ENCODE assay signal across 16 cellular contexts in the genomic region with DNA sequence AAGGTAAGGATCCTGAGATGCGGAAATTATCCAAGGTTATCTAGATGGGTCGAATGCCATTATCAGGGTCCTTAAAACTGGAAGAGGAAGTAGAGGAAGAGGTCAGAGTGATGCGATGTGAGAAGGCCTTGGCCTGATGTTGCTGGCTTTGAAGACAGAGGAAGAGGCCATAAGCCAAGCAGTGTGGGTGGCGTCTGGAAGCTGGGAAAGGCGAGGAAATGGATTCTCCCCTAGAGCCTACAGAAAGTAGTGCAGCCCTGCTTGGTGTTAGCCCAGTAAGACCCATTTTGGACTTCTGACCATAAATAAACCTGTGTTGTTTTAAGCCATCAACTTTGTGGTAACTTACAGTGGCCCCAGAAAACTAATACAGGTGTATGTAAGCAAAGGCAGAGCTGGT. TPM values are rescaled to one million over a fixed set of nuclear protein-coding genes. Genes with fewer than 3 reads are reported as not detected.
A peak's percentile ranks its signal among the peaks of the same experiment; 100 is the strongest.
DNase-seq lines count a peak whose midpoint lies in the region; ATAC-seq, FAIRE-seq and TF ChIP-seq lines count a peak whose summit lies in the region.
"Had no signal": no experiment of that assay in that cellular context is flagged by ENCODE, and none has a peak within 500 bp of the region (broad histone marks: within the 10 kb centered on the region; RNA-seq: fewer than 3 reads in every experiment).

No MANE protein-coding gene starts in this region.

- peaks cover 20% of the 10 kb centered on the region for H3K4me1 ChIP-seq in OCI-LY1 (ENCODE audit: insufficient read depth, low read length, severe bottlenecking)

- POLR2A ChIA-PET in activated CD8-positive, alpha-beta T cell treated with anti-CD3 and anti-CD28 coated beads for 36 hours (lab: Charles Lee): interaction anchor here (1.0 kb wide), 1 partner anchor 114 kb away, joined by 5 read pairs; no protein-coding TSS in a partner anchor
- POLR2A ChIA-PET in activated CD8-positive, alpha-beta T cell treated with anti-CD3 and anti-CD28 coated beads, Interleukin-2, amount 10 ng/mL, durations not matched to agents 7 days and 5 days (lab: Charles Lee): no interaction called here
- POLR2A ChIA-PET in naive thymus-derived CD8-positive, alpha-beta T cell (lab: Charles Lee): no interaction called here

- H3K27me3 Mint-ChIP-seq in activated CD8-positive, alpha-beta T cell treated with anti-CD3 and anti-CD28 coated beads for 36 hours: peaks cover 5% of the 10 kb centered on the region
- peaks cover 11% of the 10 kb centered on the region for H3K27me3 Mint-ChIP-seq in activated CD8-positive, alpha-beta T cell treated with anti-CD3 and anti-CD28 coated beads, Interleukin-2, amount 10 ng/mL, durations not matched to agents 7 days and 5 days (ENCODE audit: low read depth)
- no peaks in the 10 kb centered on the region for H3K27me3 Mint-ChIP-seq in dendritic cell treated with granulocyte-macrophage colony-stimulating factor and Interleukin-4, amounts not matched to agents 40 ng/mL and 50 ng/mL, for 4 days
- H3K27me3 Mint-ChIP-seq in osteocyte (ENCODE audit: unreplicated experiment): no peaks in the 10 kb centered on the region
- peaks cover 0 to 61% (median 11%) of the 10 kb centered on the region in 5 donors for H3K27me3 Mint-ChIP-seq in naive thymus-derived CD8-positive, alpha-beta T cell

- H3K27ac Mint-ChIP-seq in activated CD8-positive, alpha-beta T cell treated with anti-CD3 and anti-CD28 coated beads for 36 hours: no peak overlapping the region
- H3K27ac Mint-ChIP-seq in activated CD8-positive, alpha-beta T cell treated with anti-CD3 and anti-CD28 coated beads, Interleukin-2, amount 10 ng/mL, durations not matched to agents 7 days and 5 days: no peak overlapping the region
- peak overlapping the region; percentile 90 for H3K27ac Mint-ChIP-seq in dendritic cell treated with granulocyte-macrophage colony-stimulating factor and Interleukin-4, amounts not matched to agents 40 ng/mL and 50 ng/mL, for 4 days
- peak overlapping the region; percentile 57 for H3K27ac Mint-ChIP-seq in osteocyte (ENCODE audit: unreplicated experiment)
- H3K27ac Mint-ChIP-seq in naive thymus-derived CD8-positive, alpha-beta T cell: no peak overlapping the region

- H2AFZ ChIP-seq in OCI-LY1 (ENCODE audit: low read length): no peak overlapping the region

- no peak for FAIRE-seq in D721Med (lab: Jason Lieb, UNC)

- H3K9me3 ChIP-seq in OCI-LY1 (ENCODE audit: low read length): no peaks in the 10 kb centered on the region

- DNase-seq in activated CD8-positive, alpha-beta T cell treated with anti-CD3 and anti-CD28 coated beads for 36 hours: no peak
- no peak for DNase-seq in activated CD8-positive, alpha-beta T cell treated with anti-CD3 and anti-CD28 coated beads, Interleukin-2, amount 10 ng/mL, durations not matched to agents 7 days and 5 days
- no peak for DNase-seq in osteocyte (ENCODE audit: extremely low spot score, unreplicated experiment)
- DNase-seq in naive thymus-derived CD8-positive, alpha-beta T cell: no peak
- DNase-seq in D721Med (ENCODE audit: insufficient read length, low spot score): no peak
- no peak for DNase-seq in glomerular visceral epithelial cell (ENCODE audit: extremely low spot score)
- DNase-seq: activated CD4-positive, alpha-beta T cell treated with anti-CD3 and anti-CD28 coated beads for 48 hours; AML-193; HCEC 1CT; naive thymus-derived CD4-positive, alpha-beta T cell; NCI-H2171 treated with DMSO at 0.1 percent for 48 hours; stomach had no signal

- no peak for ATAC-seq in activated CD8-positive, alpha-beta T cell treated with anti-CD3 and anti-CD28 coated beads for 36 hours
- ATAC-seq in activated CD8-positive, alpha-beta T cell treated with anti-CD3 and anti-CD28 coated beads, Interleukin-2, amount 10 ng/mL, durations not matched to agents 7 days and 5 days: no peak
- no peak for ATAC-seq in naive thymus-derived CD8-positive, alpha-beta T cell
- ATAC-seq: naive thymus-derived CD4-positive, alpha-beta T cell had no signal

- no peaks in the 10 kb centered on the region for H3K27me3 ChIP-seq in OCI-LY1 (ENCODE audit: insufficient read depth, low read length)
- H3K27me3 ChIP-seq: stomach had no signal

- H3K36me3 Mint-ChIP-seq in activated CD8-positive, alpha-beta T cell treated with anti-CD3 and anti-CD28 coated beads for 36 hours (ENCODE audit: low read depth): peaks cover 23% of the 10 kb centered on the region
- H3K36me3 Mint-ChIP-seq in activated CD8-positive, alpha-beta T cell treated with anti-CD3 and anti-CD28 coated beads, Interleukin-2, amount 10 ng/mL, durations not matched to agents 7 days and 5 days (ENCODE audit: low read depth): peaks cover 13% of the 10 kb centered on the region
- peaks cover 62% of the 10 kb centered on the region for H3K36me3 Mint-ChIP-seq in dendritic cell treated with granulocyte-macrophage colony-stimulating factor and Interleukin-4, amounts not matched to agents 40 ng/mL and 50 ng/mL, for 4 days (ENCODE audit: low read depth)
- H3K36me3 Mint-ChIP-seq in osteocyte (ENCODE audit: unreplicated experiment): peaks cover 30% of the 10 kb centered on the region
- H3K36me3 Mint-ChIP-seq in naive thymus-derived CD8-positive, alpha-beta T cell: peaks cover 0 to 4% (median 0%) of the 10 kb centered on the region in 3 donors

- intact Hi-C loops in activated CD8-positive, alpha-beta T cell treated with anti-CD3 and anti-CD28 coated beads for 36 hours (cut with micrococcal nuclease): no loop called here
- intact Hi-C loops in dendritic cell treated with granulocyte-macrophage colony-stimulating factor and Interleukin-4, amounts not matched to agents 40 ng/mL and 50 ng/mL, for 4 days (cut with micrococcal nuclease): loop anchor here (5.0 kb wide), 2 partner anchors 86 to 181 kb away; partner anchors contain the start of gene FAM110A

- H3K9me2 ChIP-seq in OCI-LY1 (ENCODE audit: low read depth, low read length): no peaks in the 10 kb centered on the region

- H3K79me2 ChIP-seq in OCI-LY1 (ENCODE audit: insufficient read depth, low read length): peaks cover 9% of the 10 kb centered on the region; the same call in 1 of the 2 replicates

- no peak overlapping the region for H3K4me3 ChIP-seq in OCI-LY1 (ENCODE audit: low read depth, low read length, poor library complexity, severe bottlenecking)

- H3K4me1 Mint-ChIP-seq in activated CD8-positive, alpha-beta T cell treated with anti-CD3 and anti-CD28 coated beads for 36 hours (ENCODE audit: low read depth): peaks cover 18% of the 10 kb centered on the region
- peaks cover 18% of the 10 kb centered on the region for H3K4me1 Mint-ChIP-seq in activated CD8-positive, alpha-beta T cell treated with anti-CD3 and anti-CD28 coated beads, Interleukin-2, amount 10 ng/mL, durations not matched to agents 7 days and 5 days (ENCODE audit: low read depth)
- peaks cover 84% of the 10 kb centered on the region for H3K4me1 Mint-ChIP-seq in dendritic cell treated with granulocyte-macrophage colony-stimulating factor and Interleukin-4, amounts not matched to agents 40 ng/mL and 50 ng/mL, for 4 days (ENCODE audit: low read depth)
- H3K4me1 Mint-ChIP-seq in osteocyte (ENCODE audit: unreplicated experiment): peaks cover 23% of the 10 kb centered on the region
- H3K4me1 Mint-ChIP-seq in naive thymus-derived CD8-positive, alpha-beta T cell: peaks cover 0 to 26% (median 12%) of the 10 kb centered on the region in 4 donors

- CTCF ChIA-PET in activated CD8-positive, alpha-beta T cell treated with anti-CD3 and anti-CD28 coated beads for 36 hours (lab: Charles Lee): interaction anchor here (2.4 kb wide), 1 partner anchor 17 kb away, joined by 8 read pairs; no protein-coding TSS in a partner anchor
- CTCF ChIA-PET in activated CD8-positive, alpha-beta T cell treated with anti-CD3 and anti-CD28 coated beads, Interleukin-2, amount 10 ng/mL, durations not matched to agents 7 days and 5 days (lab: Charles Lee): interaction anchor here (1.1 kb wide), 1 partner anchor 107 kb away, joined by 3 read pairs; the partner anchor contains the start of gene CSNK2A1

- no peaks in the 10 kb centered on the region for H3F3A ChIP-seq in OCI-LY1 (ENCODE audit: insufficient read depth, low read length)

- H3K36me3 ChIP-seq in OCI-LY1 (ENCODE audit: insufficient read depth, low read length): peaks cover 40% of the 10 kb centered on the region

- no peak overlapping the region for H3K9ac ChIP-seq in OCI-LY1 (ENCODE audit: low read length)

- H3K4me2 ChIP-seq in OCI-LY1 (ENCODE audit: low read length): peak overlapping the region; percentile 88; the same call in 1 of the 2 replicates

- peak overlapping the region; percentile 77 for H3K4me3 Mint-ChIP-seq in activated CD8-positive, alpha-beta T cell treated with anti-CD3 and anti-CD28 coated beads for 36 hours
- no peak overlapping the region for H3K4me3 Mint-ChIP-seq in activated CD8-positive, alpha-beta T cell treated with anti-CD3 and anti-CD28 coated beads, Interleukin-2, amount 10 ng/mL, durations not matched to agents 7 days and 5 days
- peak overlapping the region; percentile 88 for H3K4me3 Mint-ChIP-seq in dendritic cell treated with granulocyte-macrophage colony-stimulating factor and Interleukin-4, amounts not matched to agents 40 ng/mL and 50 ng/mL, for 4 days
- peak overlapping the region; percentile 75 for H3K4me3 Mint-ChIP-seq in osteocyte (ENCODE audit: unreplicated experiment)
- H3K4me3 Mint-ChIP-seq in naive thymus-derived CD8-positive, alpha-beta T cell: peak overlapping the region in 4 of 10 donors; percentile 14 to 82 (median 50)

- no peaks in the 10 kb centered on the region for H3K9me3 Mint-ChIP-seq in activated CD8-positive, alpha-beta T cell treated with anti-CD3 and anti-CD28 coated beads for 36 hours
- no peaks in the 10 kb centered on the region for H3K9me3 Mint-ChIP-seq in activated CD8-positive, alpha-beta T cell treated with anti-CD3 and anti-CD28 coated beads, Interleukin-2, amount 10 ng/mL, durations not matched to agents 7 days and 5 days (ENCODE audit: insufficient read depth)
- no peaks in the 10 kb centered on the region for H3K9me3 Mint-ChIP-seq in dendritic cell treated with granulocyte-macrophage colony-stimulating factor and Interleukin-4, amounts not matched to agents 40 ng/mL and 50 ng/mL, for 4 days
- no peaks in the 10 kb centered on the region for H3K9me3 Mint-ChIP-seq in osteocyte (ENCODE audit: unreplicated experiment)
- H3K9me3 Mint-ChIP-seq in naive thymus-derived CD8-positive, alpha-beta T cell: no peaks in the 10 kb centered on the region

- H3K27ac ChIP-seq in OCI-LY1 (ENCODE audit: low read depth, low read length, poor library complexity, severe bottlenecking): no peak overlapping the region

- H4K20me1 ChIP-seq in OCI-LY1 (ENCODE audit: insufficient read depth, low read length): no peaks in the 10 kb centered on the region

- TF ChIP-seq CTCF in activated CD8-positive, alpha-beta T cell treated with anti-CD3 and anti-CD28 coated beads for 36 hours (IDR thresholded peaks at IDR 0.05): no peak
- no peak for TF ChIP-seq CTCF in OCI-LY1 (IDR thresholded peaks at IDR 0.05; ENCODE audit: low read length)
- TF ChIP-seq CTCF in osteocyte (IDR thresholded peaks at IDR 0.05): peak; percentile 10
- no peak for TF ChIP-seq CTCF in D721Med (IDR thresholded peaks at IDR 0.05; ENCODE audit: insufficient read depth, missing control alignments)

RNA-seq across cellular contexts. Expression of gene SRXN1, which starts 2.0 kb away (rescaled TPM):
- total RNA-seq in activated CD8-positive, alpha-beta T cell treated with anti-CD3 and anti-CD28 coated beads for 36 hours: 1 to 10 TPM; 9.4 to 9.8 TPM
- total RNA-seq in activated CD8-positive, alpha-beta T cell treated with anti-CD3 and anti-CD28 coated beads, Interleukin-2, amount 10 ng/mL, durations not matched to agents 7 days and 5 days: 1 to 10 TPM; 8.9 to 9.3 TPM
- total RNA-seq in osteocyte: 12.7 and 14.3 TPM in 2 replicates
- 1 to 10 TPM; 2.4 to 2.6 TPM for total RNA-seq in naive thymus-derived CD8-positive, alpha-beta T cell
- polyA plus RNA-seq in naive thymus-derived CD8-positive, alpha-beta T cell: 10 to 100 TPM in 1 of 3 donors, under 1 TPM in 2; 0.26 to 15.6 (median 0.86) TPM

RNA-seq across cellular contexts. Expression of gene SCRT2, which starts 24.6 kb away (rescaled TPM):
- total RNA-seq in activated CD8-positive, alpha-beta T cell treated with anti-CD3 and anti-CD28 coated beads for 36 hours: not detected
- total RNA-seq in activated CD8-positive, alpha-beta T cell treated with anti-CD3 and anti-CD28 coated beads, Interleukin-2, amount 10 ng/mL, durations not matched to agents 7 days and 5 days: not detected
- not detected in 2 replicates for total RNA-seq in osteocyte
- not detected for total RNA-seq in naive thymus-derived CD8-positive, alpha-beta T cell
- polyA plus RNA-seq in naive thymus-derived CD8-positive, alpha-beta T cell: not detected
- total RNA-seq: LHCN-M2; naive thymus-derived CD4-positive, alpha-beta T cell; RPMI7951; stomach had no signal
- polyA plus RNA-seq: naive thymus-derived CD4-positive, alpha-beta T cell; stomach had no signal

RNA-seq across cellular contexts. Expression of gene TCF15, which starts 40.8 kb away (rescaled TPM):
- total RNA-seq in activated CD8-positive, alpha-beta T cell treated with anti-CD3 and anti-CD28 coated beads for 36 hours: under 1 TPM in 1 of 2 experiments, not detected in 1; 0.23 TPM
- total RNA-seq in activated CD8-positive, alpha-beta T cell treated with anti-CD3 and anti-CD28 coated beads, Interleukin-2, amount 10 ng/mL, durations not matched to agents 7 days and 5 days: not detected
- not detected in 2 replicates for total RNA-seq in osteocyte
- not detected for total RNA-seq in naive thymus-derived CD8-positive, alpha-beta T cell
- polyA plus RNA-seq in naive thymus-derived CD8-positive, alpha-beta T cell: not detected
- total RNA-seq: LHCN-M2; naive thymus-derived CD4-positive, alpha-beta T cell had no signal
- polyA plus RNA-seq: naive thymus-derived CD4-positive, alpha-beta T cell had no signal

Comparison
In these comparisons a context has a peak if more than half of its experiments do, and no peak if none do; other contexts are left out.
1. H3K27ac Mint-ChIP-seq: peak in dendritic cell treated with granulocyte-macrophage colony-stimulating factor and Interleukin-4, amounts not matched to agents 40 ng/mL and 50 ng/mL, for 4 days (single experiment) and osteocyte (single experiment); none in activated CD8-positive, alpha-beta T cell treated with anti-CD3 and anti-CD28 coated beads for 36 hours (single experiment), activated CD8-positive, alpha-beta T cell treated with anti-CD3 and anti-CD28 coated beads, Interleukin-2, amount 10 ng/mL, durations not matched to agents 7 days and 5 days (single experiment) and naive thymus-derived CD8-positive, alpha-beta T cell (0 of 10).